29 cellular contexts compared by ENCODE assay signal in the genomic region with DNA sequence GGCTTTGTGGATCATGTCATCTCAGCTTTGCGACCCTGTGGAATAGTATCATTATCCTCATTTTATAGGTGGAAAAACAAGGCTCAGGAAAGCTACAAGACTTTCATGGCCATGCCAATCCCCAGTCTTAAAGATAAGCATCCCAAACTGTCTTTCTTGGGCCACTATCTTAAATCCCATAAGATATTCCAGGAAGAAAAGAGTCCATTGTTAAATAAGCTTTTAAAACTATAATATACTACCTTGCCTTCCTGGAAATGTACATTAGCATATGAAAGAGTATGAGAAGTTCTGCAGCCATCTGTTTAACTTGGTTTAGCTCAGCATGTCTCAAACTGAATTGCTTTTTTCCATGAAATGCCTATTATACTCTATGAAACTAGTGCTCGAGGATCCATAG.
"Had no signal": no experiment of that assay in that cellular context is flagged by ENCODE, and none has a peak within 500 bp of the region (broad histone marks: within the 10 kb centered on the region; RNA-seq: fewer than 3 reads in every experiment).

No MANE protein-coding gene starts in this region.

- ATAC-seq: activated CD4-positive, alpha-beta T cell treated with anti-CD3 and anti-CD28 coated beads for 36 hours; activated CD8-positive, alpha-beta memory T cell treated with anti-CD3 and anti-CD28 coated beads, Interleukin-2, amount 10 ng/mL, durations not matched to agents 7 days and 5 days; activated CD8-positive, alpha-beta T cell treated with anti-CD3 and anti-CD28 coated beads, Interleukin-2, amount 10 ng/mL, durations not matched to agents 7 days and 5 days; activated T-cell treated with anti-CD3 and anti-CD28 coated beads, Interleukin-2, amount 50 U/mL, for 72 hours; gastrocnemius medialis; natural killer cell; sciatic nerve; stimulated activated effector memory CD8-positive, alpha-beta T cell treated with anti-CD3 and anti-CD28 coated beads, Interleukin-12 subunit alpha, Interleukin-12 subunit beta, amount 100 ng/mL, for 72 hours; upper lobe of right lung had no signal

- H3K4me1 ChIP-seq: gastrocnemius medialis, prostate gland had no signal

- DNase-seq: activated CD4-positive, alpha-beta T cell treated with anti-CD3 and anti-CD28 coated beads for 36 hours; activated CD4-positive, CD25-positive, alpha-beta regulatory T cell; activated CD8-positive, alpha-beta memory T cell treated with anti-CD3 and anti-CD28 coated beads, Interleukin-2, amount 10 ng/mL, durations not matched to agents 7 days and 5 days; activated CD8-positive, alpha-beta T cell treated with anti-CD3 and anti-CD28 coated beads, Interleukin-2, amount 10 ng/mL, durations not matched to agents 7 days and 5 days; activated naive CD4-positive, alpha-beta T cell treated with Interleukin-2 at 50 U/mL for 16 hours; activated naive CD8-positive, alpha-beta T cell treated with anti-CD3 and anti-CD28 coated beads, Interleukin-2, amount 10 ng/mL, durations not matched to agents 7 days and 5 days; activated T-cell treated with anti-CD3 and anti-CD28 coated beads, Interleukin-2, amount 50 U/mL, for 72 hours; brain microvascular endothelial cell; caudate nucleus; gastrocnemius medialis; glutamatergic neuron; islet precursor cell; left ventricle myocardium inferior; natural killer cell; ovary; retina; stimulated activated CD4-positive, alpha-beta T cell treated with anti-CD3 and anti-CD28 coated beads, Interleukin-4, amount 100 ng/mL, for 24 hours; substantia nigra; T-helper 1 cell; upper lobe of right lung had no signal

- H3K36me3 ChIP-seq: ascending aorta, brain microvascular endothelial cell, gastrocnemius medialis, left ventricle myocardium inferior, neutrophil, ovary, prostate gland, upper lobe of right lung had no signal

- H3K27me3 ChIP-seq: ascending aorta, brain microvascular endothelial cell, gastrocnemius medialis, neutrophil, ovary, upper lobe of right lung had no signal

- H3K36me3 Mint-ChIP-seq: activated CD8-positive, alpha-beta memory T cell treated with anti-CD3 and anti-CD28 coated beads, Interleukin-2, amount 10 ng/mL, durations not matched to agents 7 days and 5 days; activated naive CD8-positive, alpha-beta T cell treated with anti-CD3 and anti-CD28 coated beads, Interleukin-2, amount 10 ng/mL, durations not matched to agents 7 days and 5 days; mesothelial cell of epicardium; natural killer cell; stimulated activated effector memory CD8-positive, alpha-beta T cell treated with anti-CD3 and anti-CD28 coated beads, Interleukin-12 subunit alpha, Interleukin-12 subunit beta, amount 100 ng/mL, for 72 hours had no signal

- H3K4me3 ChIP-seq: ascending aorta, gastrocnemius medialis, left ventricle myocardium inferior, ovary, prostate gland, skin epidermis, upper lobe of right lung had no signal

- H3K9me3 ChIP-seq: gastrocnemius medialis, neutrophil, ovary, prostate gland, upper lobe of right lung had no signal

- H3K4me3 Mint-ChIP-seq: activated CD4-positive, alpha-beta T cell treated with anti-CD3 and anti-CD28 coated beads for 36 hours; activated CD8-positive, alpha-beta memory T cell treated with anti-CD3 and anti-CD28 coated beads, Interleukin-2, amount 10 ng/mL, durations not matched to agents 7 days and 5 days; activated CD8-positive, alpha-beta T cell treated with anti-CD3 and anti-CD28 coated beads, Interleukin-2, amount 10 ng/mL, durations not matched to agents 7 days and 5 days; activated naive CD8-positive, alpha-beta T cell treated with anti-CD3 and anti-CD28 coated beads, Interleukin-2, amount 10 ng/mL, durations not matched to agents 7 days and 5 days; activated T-cell treated with anti-CD3 and anti-CD28 coated beads, Interleukin-2, amount 50 U/mL, for 72 hours; mesothelial cell of epicardium; natural killer cell; stimulated activated effector memory CD8-positive, alpha-beta T cell treated with anti-CD3 and anti-CD28 coated beads, Interleukin-12 subunit alpha, Interleukin-12 subunit beta, amount 100 ng/mL, for 72 hours; stimulated activated naive CD8-positive, alpha-beta T cell treated with anti-CD3 and anti-CD28 coated beads, Interleukin-15, Interleukin-2, amounts not matched to agents 100 ng/mL and 50 ng/mL, for 24 hours; T-helper 2 cell treated with Interferon-gamma antibody and Interleukin-4, amounts not matched to agents 5 μg/mL and 100 μg/mL, for 36 hours had no signal

- H3K27me3 Mint-ChIP-seq: activated CD4-positive, alpha-beta T cell treated with anti-CD3 and anti-CD28 coated beads for 36 hours; activated CD8-positive, alpha-beta memory T cell treated with anti-CD3 and anti-CD28 coated beads, Interleukin-2, amount 10 ng/mL, durations not matched to agents 7 days and 5 days had no signal

- H3K27ac ChIP-seq: ascending aorta, brain microvascular endothelial cell, gastrocnemius medialis, left ventricle myocardium inferior, neutrophil, ovary, prostate gland, upper lobe of right lung had no signal

- H3K27ac Mint-ChIP-seq: activated CD4-positive, alpha-beta T cell treated with anti-CD3 and anti-CD28 coated beads for 36 hours; activated CD8-positive, alpha-beta memory T cell treated with anti-CD3 and anti-CD28 coated beads, Interleukin-2, amount 10 ng/mL, durations not matched to agents 7 days and 5 days; activated CD8-positive, alpha-beta T cell treated with anti-CD3 and anti-CD28 coated beads, Interleukin-2, amount 10 ng/mL, durations not matched to agents 7 days and 5 days; activated naive CD8-positive, alpha-beta T cell treated with anti-CD3 and anti-CD28 coated beads, Interleukin-2, amount 10 ng/mL, durations not matched to agents 7 days and 5 days; activated T-cell treated with anti-CD3 and anti-CD28 coated beads, Interleukin-2, amount 50 U/mL, for 72 hours; mesothelial cell of epicardium; natural killer cell; stimulated activated effector memory CD8-positive, alpha-beta T cell treated with anti-CD3 and anti-CD28 coated beads, Interleukin-12 subunit alpha, Interleukin-12 subunit beta, amount 100 ng/mL, for 72 hours; stimulated activated naive CD8-positive, alpha-beta T cell treated with anti-CD3 and anti-CD28 coated beads, Interleukin-15, Interleukin-2, amounts not matched to agents 100 ng/mL and 50 ng/mL, for 24 hours; T-helper 2 cell treated with Interferon-gamma antibody and Interleukin-4, amounts not matched to agents 5 μg/mL and 100 μg/mL, for 36 hours had no signal

- H3K9me3 Mint-ChIP-seq: natural killer cell had no signal
